In the genomic region with DNA sequence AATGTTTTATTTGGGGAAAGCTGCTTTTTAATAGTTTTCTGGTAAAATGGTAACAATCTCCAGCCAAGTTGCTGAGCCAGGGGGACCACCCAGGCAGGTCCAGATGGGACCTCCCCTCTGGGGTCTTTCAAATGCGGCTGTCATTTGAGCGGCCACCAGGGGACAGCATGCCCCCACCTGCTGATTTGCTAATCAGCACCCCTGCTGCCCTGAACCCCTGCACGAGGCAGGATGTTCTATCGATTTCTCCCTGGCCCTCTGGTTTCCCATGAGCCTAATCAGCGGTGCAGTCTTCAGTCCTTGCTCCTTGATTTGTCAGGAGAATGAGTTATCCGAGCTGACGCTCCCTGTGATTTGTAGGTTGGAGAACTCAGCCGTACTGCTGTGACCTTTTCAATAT, we compare ENCODE assay signal across 1 cellular context.
TF ChIP-seq lines count a peak whose summit lies in the region.

No MANE protein-coding gene starts in this region.

TF ChIP-seq in WTC11, 78 proteins besides CTCF, POLR2A, EP300 and RAD21 (continued from another document):
- TF ChIP-seq, protein P1, sequence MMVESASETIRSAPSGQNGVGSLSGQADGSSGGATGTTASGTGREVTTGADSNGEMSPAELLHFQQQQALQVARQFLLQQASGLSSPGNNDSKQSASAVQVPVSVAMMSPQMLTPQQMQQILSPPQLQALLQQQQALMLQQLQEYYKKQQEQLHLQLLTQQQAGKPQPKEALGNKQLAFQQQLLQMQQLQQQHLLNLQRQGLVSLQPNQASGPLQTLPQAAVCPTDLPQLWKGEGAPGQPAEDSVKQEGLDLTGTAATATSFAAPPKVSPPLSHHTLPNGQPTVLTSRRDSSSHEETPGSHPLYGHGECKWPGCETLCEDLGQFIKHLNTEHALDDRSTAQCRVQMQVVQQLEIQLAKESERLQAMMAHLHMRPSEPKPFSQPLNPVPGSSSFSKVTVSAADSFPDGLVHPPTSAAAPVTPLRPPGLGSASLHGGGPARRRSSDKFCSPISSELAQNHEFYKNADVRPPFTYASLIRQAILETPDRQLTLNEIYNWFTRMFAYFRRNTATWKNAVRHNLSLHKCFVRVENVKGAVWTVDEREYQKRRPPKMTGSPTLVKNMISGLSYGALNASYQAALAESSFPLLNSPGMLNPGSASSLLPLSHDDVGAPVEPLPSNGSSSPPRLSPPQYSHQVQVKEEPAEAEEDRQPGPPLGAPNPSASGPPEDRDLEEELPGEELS (CRISPR knock-in tag; IDR thresholded peaks at IDR 0.05), result peak; percentile 54; the same call in 1 of the 2 replicates
